In the genomic region with DNA sequence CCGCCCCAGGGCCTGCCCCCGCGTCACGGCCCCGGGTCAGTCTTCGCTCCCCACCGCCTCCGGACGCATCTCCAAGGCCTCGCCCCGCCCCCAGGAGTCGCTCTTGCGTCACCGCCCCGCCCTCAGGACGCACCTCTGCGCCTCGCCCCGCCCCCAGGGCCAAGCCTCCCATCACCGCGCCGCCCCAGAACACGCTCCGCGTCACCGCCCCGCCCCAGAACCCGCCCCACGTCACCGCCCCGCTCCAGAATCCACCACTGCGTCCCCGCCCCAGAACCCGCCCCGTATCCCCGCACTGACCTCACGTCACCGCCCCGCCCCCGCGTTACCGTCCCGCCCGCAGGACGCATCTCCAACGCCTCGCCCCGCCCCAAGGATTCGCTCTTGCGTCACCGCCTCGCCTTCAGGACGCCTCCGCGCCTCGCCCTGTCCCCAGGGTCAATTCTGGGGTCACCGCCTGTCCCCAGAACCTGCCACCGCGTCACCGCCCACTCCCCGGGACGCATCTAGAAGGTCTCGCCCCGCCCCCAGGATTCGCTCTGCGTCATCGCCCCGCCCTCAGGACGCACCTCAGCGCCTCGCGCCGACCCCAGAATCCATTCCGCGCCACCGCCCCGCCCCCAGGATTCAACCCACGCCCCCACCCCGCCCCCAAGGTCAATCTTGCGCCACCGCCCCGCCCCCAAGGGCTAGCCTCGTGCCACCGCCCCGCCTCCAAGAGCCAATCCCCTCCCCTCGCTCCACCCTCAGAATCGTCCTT, we compare ENCODE assay signal across 8 cellular contexts. TPM values are rescaled to one million over a fixed set of nuclear protein-coding genes. Genes with fewer than 3 reads are reported as not detected.
DNase-seq lines count a peak whose midpoint lies in the region; ATAC-seq and TF ChIP-seq lines count a peak whose summit lies in the region.

No MANE protein-coding gene starts in this region.

- peak overlapping the region; percentile 87 for H2AFZ ChIP-seq in DND-41 (ENCODE audit: low read depth, low read length)

- peaks cover 11% of the 10 kb centered on the region for H3K79me2 ChIP-seq in DND-41 (ENCODE audit: insufficient read depth, low read length)

- DNase-seq in DND-41, result peak; percentile 98
- DNase-seq in H4 (ENCODE audit: low spot score), result peak; percentile 93
- DNase-seq in LoVo (ENCODE audit: low spot score), result peak; percentile 99
- DNase-seq in RPMI8226, result peak; percentile 100
- DNase-seq in activated T-helper 9 cell treated with anti-CD3 and anti-CD28 coated beads, Interleukin-2, amount 50 U/mL, for 16 hours (ENCODE audit: low read depth), result peak; percentile 99
- DNase-seq in fibroblast of peridontal ligament (ENCODE audit: extremely low read depth), result peak; percentile 94
- DNase-seq in natural killer cell treated with Interleukin-12 subunit alpha and Interleukin-12 subunit beta and Interleukin-15 and Interleukin-18, amount 100 ng/mL, for 72 hours (ENCODE audit: low spot score), result peak; percentile 100
- peak; percentile 100 for DNase-seq in stimulated activated naive CD4-positive, alpha-beta T cell (lab: John Stamatoyannopoulos, UW)

- H3K9me3 Mint-ChIP-seq in natural killer cell treated with Interleukin-12 subunit alpha and Interleukin-12 subunit beta and Interleukin-15 and Interleukin-18, amount 100 ng/mL, for 72 hours, result no peaks in the 10 kb centered on the region

- H3K9ac ChIP-seq in DND-41 (ENCODE audit: low read depth, low read length), result peak overlapping the region; percentile 60

- ATAC-seq in DND-41 (ENCODE audit: insufficient read depth, low read depth), result peak; percentile 51
- ATAC-seq in natural killer cell treated with Interleukin-12 subunit alpha and Interleukin-12 subunit beta and Interleukin-15 and Interleukin-18, amount 100 ng/mL, for 72 hours, result peak; percentile 78 to 83

- no peaks in the 10 kb centered on the region for H3K27me3 ChIP-seq in DND-41 (ENCODE audit: insufficient read depth, low read length, poor library complexity)

- no peaks in the 10 kb centered on the region for H3K27me3 Mint-ChIP-seq in natural killer cell treated with Interleukin-12 subunit alpha and Interleukin-12 subunit beta and Interleukin-15 and Interleukin-18, amount 100 ng/mL, for 72 hours

- no peaks in the 10 kb centered on the region for H3K9me3 ChIP-seq in DND-41 (ENCODE audit: insufficient read depth, low read length, severe bottlenecking)

- H4K20me1 ChIP-seq in DND-41 (ENCODE audit: insufficient read depth, low read length), result no peaks in the 10 kb centered on the region

- no peak for TF ChIP-seq CTCF in DND-41 (IDR thresholded peaks at IDR 0.05; ENCODE audit: borderline replicate concordance, extremely low read depth, low read length, poor library complexity, severe bottlenecking)

- H3K4me3 Mint-ChIP-seq in natural killer cell treated with Interleukin-12 subunit alpha and Interleukin-12 subunit beta and Interleukin-15 and Interleukin-18, amount 100 ng/mL, for 72 hours, result peak overlapping the region; percentile 97

- H3K4me3 ChIP-seq in DND-41 (ENCODE audit: low read depth in 1 of 2, low read length in 2 of 2), result peak overlapping the region; percentile 63 to 92; a peak in 3 of 4 replicates

- H3K4me1 Mint-ChIP-seq in natural killer cell treated with Interleukin-12 subunit alpha and Interleukin-12 subunit beta and Interleukin-15 and Interleukin-18, amount 100 ng/mL, for 72 hours (ENCODE audit: low read depth in 2 of 2), result peaks cover 34 to 48% of the 10 kb centered on the region in 2 donors

- no peaks in the 10 kb centered on the region for H3K36me3 Mint-ChIP-seq in natural killer cell treated with Interleukin-12 subunit alpha and Interleukin-12 subunit beta and Interleukin-15 and Interleukin-18, amount 100 ng/mL, for 72 hours

- H3K4me2 ChIP-seq in DND-41 (ENCODE audit: insufficient read depth, low read length), result peak overlapping the region; percentile 94

- no peaks in the 10 kb centered on the region for H3K36me3 ChIP-seq in DND-41 (ENCODE audit: insufficient read depth, low read length)

- H3K27ac ChIP-seq in DND-41 (ENCODE audit: low read length), result peak overlapping the region; percentile 94

- peak overlapping the region; percentile 85 to 88 for H3K27ac Mint-ChIP-seq in natural killer cell treated with Interleukin-12 subunit alpha and Interleukin-12 subunit beta and Interleukin-15 and Interleukin-18, amount 100 ng/mL, for 72 hours

- peaks cover 43% of the 10 kb centered on the region for H3K4me1 ChIP-seq in DND-41 (ENCODE audit: insufficient read depth, low read length)

RNA-seq across cellular contexts. Expression of a gene that starts 0.4 kb away (rescaled TPM):
- total RNA-seq in H4 (2014; rRNA removed; shearing (Covaris generic)), result 10.3 and 17.0 TPM in 2 replicates
- 10 to 100 TPM; 15.1 to 18.0 TPM for total RNA-seq in natural killer cell treated with Interleukin-12 subunit alpha and Interleukin-12 subunit beta and Interleukin-15 and Interleukin-18, amount 100 ng/mL, for 72 hours

RNA-seq across cellular contexts. Expression of a gene that starts 2.2 kb away (rescaled TPM):
- total RNA-seq in H4 (2014; rRNA removed; shearing (Covaris generic)), result 8.1 and 15.2 TPM in 2 replicates
- 10 to 100 TPM; 15.5 to 23.7 TPM for total RNA-seq in natural killer cell treated with Interleukin-12 subunit alpha and Interleukin-12 subunit beta and Interleukin-15 and Interleukin-18, amount 100 ng/mL, for 72 hours

RNA-seq across cellular contexts. Expression of a gene that starts 48.6 kb away (rescaled TPM):
- total RNA-seq in H4 (2014; rRNA removed; shearing (Covaris generic)), result not detected in 2 replicates
- not detected for total RNA-seq in natural killer cell treated with Interleukin-12 subunit alpha and Interleukin-12 subunit beta and Interleukin-15 and Interleukin-18, amount 100 ng/mL, for 72 hours

Comparison
In these comparisons a context has a peak if more than half of its experiments do, and no peak if none do; other contexts are left out.
1. Peak in every context shown above with its lines: DNase-seq, ATAC-seq, H3K4me3 ChIP-seq and H3K27ac ChIP-seq.